In genomic region chr14:79293482-79293881, GRCh38 we compare ENCODE assay signal across 17 cellular contexts.
DNase-seq lines count a peak whose midpoint lies in the region; ATAC-seq and TF ChIP-seq lines count a peak whose summit lies in the region.
"Had no signal": no experiment of that assay in that cellular context is flagged by ENCODE, and none has a peak within 500 bp of the region (broad histone marks: within the 10 kb centered on the region; RNA-seq: fewer than 3 reads in every experiment).

No MANE protein-coding gene starts in this region.

- H3K4me1 Mint-ChIP-seq in nephron progenitor cell = peaks cover 40% of the 10 kb centered on the region
- H3K4me1 Mint-ChIP-seq: activated CD8-positive, alpha-beta memory T cell treated with anti-CD3 and anti-CD28 coated beads, Interleukin-2, amount 10 ng/mL, durations not matched to agents 7 days and 5 days; naive B cell; T-helper 17 cell had no signal

- no peaks in the 10 kb centered on the region for H3K27me3 ChIP-seq in dorsolateral prefrontal cortex
- H3K27me3 ChIP-seq in left ventricle myocardium inferior (ENCODE audit: low read depth) = no peaks in the 10 kb centered on the region

- TF ChIP-seq CTCF in dorsolateral prefrontal cortex (IDR thresholded peaks at IDR 0.05 in 54 of 56, conservative IDR thresholded peaks at IDR 0.05 in 2 of 56; ENCODE audit: low read depth in 1 of 56, partially characterized antibody in 56 of 56) (no peak), nephron progenitor cell (IDR thresholded peaks at IDR 0.05) (no peak), left ventricle myocardium inferior (IDR thresholded peaks at IDR 0.05; ENCODE audit: borderline replicate concordance) (no peak)

- DNase-seq in DMS79 treated with DMSO at 0.1 percent for 48 hours (lab: John Stamatoyannopoulos, UW) (peak; percentile 85), NCI-H2171 (lab: John Stamatoyannopoulos, UW) (peak; percentile 29), dorsolateral prefrontal cortex (peak in 1 of 10 donors; percentile 83), nephron progenitor cell (no peak), SHP77 (lab: John Stamatoyannopoulos, UW) (no peak), left ventricle myocardium superior (no peak), left ventricle myocardium inferior (no peak)
- DNase-seq: activated CD8-positive, alpha-beta memory T cell treated with anti-CD3 and anti-CD28 coated beads, Interleukin-2, amount 10 ng/mL, durations not matched to agents 7 days and 5 days; activated gamma-delta T cell; Karpas-422; left colon; naive B cell; NCI-H2029; retina; T-helper 17 cell had no signal

- H3K9me3 Mint-ChIP-seq in nephron progenitor cell = no peaks in the 10 kb centered on the region

- H3K4me1 ChIP-seq in left ventricle myocardium inferior = no peaks in the 10 kb centered on the region

- H3K9me3 ChIP-seq in left ventricle myocardium inferior (replicated peaks) = no peaks in the 10 kb centered on the region

- H3K27ac ChIP-seq in dorsolateral prefrontal cortex (peak overlapping the region in 3 of 59 donors; percentile 27 to 72 (median 54)), left ventricle myocardium inferior (replicated peaks) (no peak overlapping the region)

- peak overlapping the region; percentile 47 for H3K4me3 Mint-ChIP-seq in nephron progenitor cell
- H3K4me3 Mint-ChIP-seq: activated CD8-positive, alpha-beta memory T cell treated with anti-CD3 and anti-CD28 coated beads, Interleukin-2, amount 10 ng/mL, durations not matched to agents 7 days and 5 days; naive B cell; T-helper 17 cell had no signal

- H3K27me3 Mint-ChIP-seq in nephron progenitor cell (ENCODE audit: low read depth, poor library complexity) = peaks cover 3% of the 10 kb centered on the region
- H3K27me3 Mint-ChIP-seq: activated CD8-positive, alpha-beta memory T cell treated with anti-CD3 and anti-CD28 coated beads, Interleukin-2, amount 10 ng/mL, durations not matched to agents 7 days and 5 days; naive B cell; T-helper 17 cell had no signal

- ATAC-seq in HG03342 (IDR thresholded peaks at IDR 0.05; ENCODE audit: unreplicated experiment) (no peak), left ventricle myocardium superior (no peak)
- ATAC-seq: activated CD4-positive, CD25-positive, alpha-beta regulatory T cell treated with anti-CD3 and anti-CD28 coated beads, Interleukin-2, amount 50 U/mL, for 24 hours; activated CD8-positive, alpha-beta memory T cell treated with anti-CD3 and anti-CD28 coated beads, Interleukin-2, amount 10 ng/mL, durations not matched to agents 7 days and 5 days; left colon; T-helper 17 cell had no signal

- peak overlapping the region in 39 of 59 donors; percentile 1 to 55 (median 31) for H3K4me3 ChIP-seq in dorsolateral prefrontal cortex
- no peak overlapping the region for H3K4me3 ChIP-seq in left ventricle myocardium inferior

- peak overlapping the region; percentile 94 for H3K27ac Mint-ChIP-seq in nephron progenitor cell
- H3K27ac Mint-ChIP-seq: activated CD8-positive, alpha-beta memory T cell treated with anti-CD3 and anti-CD28 coated beads, Interleukin-2, amount 10 ng/mL, durations not matched to agents 7 days and 5 days; naive B cell; T-helper 17 cell had no signal

- intact Hi-C loops in dorsolateral prefrontal cortex (cut with DNase I) (no loop called here), left ventricle myocardium superior (cut with micrococcal nuclease) (no loop called here), left ventricle myocardium inferior (cut with micrococcal nuclease) (no loop called here)

- H3K36me3 ChIP-seq in left ventricle myocardium inferior = no peaks in the 10 kb centered on the region

- H3K36me3 Mint-ChIP-seq in nephron progenitor cell (ENCODE audit: low read depth) = peaks cover 14% of the 10 kb centered on the region
- H3K36me3 Mint-ChIP-seq: activated CD8-positive, alpha-beta memory T cell treated with anti-CD3 and anti-CD28 coated beads, Interleukin-2, amount 10 ng/mL, durations not matched to agents 7 days and 5 days; naive B cell had no signal

Comparison
In these comparisons a context has a peak if more than half of its experiments do, and no peak if none do; other contexts are left out.
1. DNase-seq: peak in DMS79 treated with DMSO at 0.1 percent for 48 hours (single experiment) and NCI-H2171 (single experiment); none in nephron progenitor cell (single experiment), SHP77 (0 of 2), left ventricle myocardium superior (single experiment) and left ventricle myocardium inferior (single experiment).